In genomic region chr19:42242071-42242511, GRCh38 we compare ENCODE assay signal across 1 cellular context.
TF ChIP-seq lines count a peak whose summit lies in the region.

No MANE protein-coding gene starts in this region.

TF ChIP-seq in endothelial cell of umbilical vein, 7 proteins besides CTCF, POLR2A, EP300 and RAD21:
- TF ChIP-seq FOS (IDR thresholded peaks at IDR 0.05; ENCODE audit: borderline replicate concordance, insufficient read depth, low read length) (no peak), MAX (IDR thresholded peaks at IDR 0.05; ENCODE audit: insufficient read depth, insufficient read length) (no peak), EZH2 (IDR thresholded peaks at IDR 0.05; ENCODE audit: borderline replicate concordance, low read depth, low read length, severe bottlenecking) (no peak)
